8 cellular contexts compared by ENCODE assay signal in the genomic region with DNA sequence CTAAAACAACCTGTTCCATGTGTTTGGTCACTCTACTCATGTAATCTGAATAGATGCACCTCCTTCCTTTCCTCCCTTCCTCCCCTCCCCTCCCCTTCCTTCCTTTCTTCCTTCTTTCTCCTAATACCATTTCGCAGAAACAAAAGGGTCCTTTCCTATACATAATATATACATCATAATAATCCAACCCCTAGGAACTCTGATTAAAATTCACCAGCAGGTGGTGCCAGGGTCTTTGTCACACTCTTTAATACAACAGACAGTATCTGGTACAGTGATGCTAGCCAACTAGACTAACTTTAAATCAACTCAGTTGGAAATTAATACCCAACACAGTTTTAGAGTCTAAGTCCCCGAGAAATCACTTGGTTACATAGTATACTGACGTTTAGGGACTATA. TPM values are rescaled to one million over a fixed set of nuclear protein-coding genes. Genes with fewer than 3 reads are reported as not detected.
DNase-seq lines count a peak whose midpoint lies in the region; ATAC-seq and TF ChIP-seq lines count a peak whose summit lies in the region.

No MANE protein-coding gene starts in this region.

- H3K4me3 ChIP-seq in endodermal cell (ENCODE audit: low read length) = no peak overlapping the region

- ATAC-seq in CD4-positive, alpha-beta T cell (ENCODE audit: poor library complexity) = peak; percentile 75
- ATAC-seq in GM21786 (IDR thresholded peaks at IDR 0.05; ENCODE audit: unreplicated experiment) = peak; percentile 55
- ATAC-seq in naive thymus-derived CD8-positive, alpha-beta T cell = peak; percentile 80 to 93
- ATAC-seq in HG02588 (IDR thresholded peaks at IDR 0.05; ENCODE audit: unreplicated experiment) = no peak
- no peak for ATAC-seq in GM19035 (IDR thresholded peaks at IDR 0.05; ENCODE audit: unreplicated experiment)

- no peaks in the 10 kb centered on the region for H3K4me1 ChIP-seq in endodermal cell (ENCODE audit: control insufficient read depth, insufficient read depth, low read length)

- no peaks in the 10 kb centered on the region for H3K9me3 ChIP-seq in CD4-positive, alpha-beta T cell (ENCODE audit: control insufficient read depth, low read length)
- no peaks in the 10 kb centered on the region for H3K9me3 ChIP-seq in endodermal cell (ENCODE audit: control insufficient read depth, low read length)

- intact Hi-C loops in CD4-positive, alpha-beta T cell (cut with DNase I, micrococcal nuclease) = loop anchor here (1.0 to 10.0 kb wide), 5 partner anchors 40 to 433 kb away; a partner anchor contains a TSS

- no peak overlapping the region for H3K4me3 Mint-ChIP-seq in CD4-positive, alpha-beta T cell
- no peak overlapping the region for H3K4me3 Mint-ChIP-seq in endodermal cell
- H3K4me3 Mint-ChIP-seq in naive thymus-derived CD8-positive, alpha-beta T cell = no peak overlapping the region

- no peak overlapping the region for H3K9ac ChIP-seq in endodermal cell (ENCODE audit: extremely low read depth, low read length, poor library complexity, severe bottlenecking)

- CTCF ChIA-PET in CD4-positive, alpha-beta T cell (lab: Charles Lee) = interaction anchor here (0.7 to 5.2 kb wide), 9 partner anchors 10 to 219 kb away, joined by 3 to 30 read pairs (median 3); no protein-coding TSS in a partner anchor

- peaks cover 95% of the 10 kb centered on the region for H3K36me3 Mint-ChIP-seq in CD4-positive, alpha-beta T cell (ENCODE audit: low read depth)
- H3K36me3 Mint-ChIP-seq in endodermal cell (ENCODE audit: low read depth) = peaks cover 29% of the 10 kb centered on the region
- H3K36me3 Mint-ChIP-seq in naive thymus-derived CD8-positive, alpha-beta T cell = peaks cover 0 to 84% (median 18%) of the 10 kb centered on the region in 3 donors

- POLR2A ChIA-PET in CD4-positive, alpha-beta T cell (lab: Charles Lee) = interaction anchor here (1.5 to 3.5 kb wide), 3 partner anchors 35 to 235 kb away, joined by 4 to 17 read pairs (median 7); no protein-coding TSS in a partner anchor
- POLR2A ChIA-PET in naive thymus-derived CD8-positive, alpha-beta T cell (lab: Charles Lee) = interaction anchor here (0.9 to 1.0 kb wide), 2 partner anchors 36 to 219 kb away, joined by 3 to 4 read pairs; no protein-coding TSS in a partner anchor

- H3K27me3 Mint-ChIP-seq in CD4-positive, alpha-beta T cell = no peaks in the 10 kb centered on the region
- H3K27me3 Mint-ChIP-seq in endodermal cell (ENCODE audit: insufficient read depth) = no peaks in the 10 kb centered on the region
- H3K27me3 Mint-ChIP-seq in naive thymus-derived CD8-positive, alpha-beta T cell = no peaks in the 10 kb centered on the region

- no peaks in the 10 kb centered on the region for H3K27me3 ChIP-seq in CD4-positive, alpha-beta T cell (ENCODE audit: control insufficient read depth, insufficient read depth, low read length)
- H3K27me3 ChIP-seq in endodermal cell (ENCODE audit: control insufficient read depth, insufficient read depth, low read length, poor library complexity, severe bottlenecking) = no peaks in the 10 kb centered on the region

- H3K36me3 ChIP-seq in endodermal cell (ENCODE audit: control insufficient read depth, insufficient read depth, low read length) = peaks cover 62% of the 10 kb centered on the region

- 89% methylated on average over 2 of the region's 3 CpGs; no CpG with 5 or more reads in 1 of the 2 experiments for WGBS in endodermal cell (ENCODE audit: insufficient coverage in 1 of 2, insufficient read length in 1 of 2), 2 experiments

- peak overlapping the region; percentile 87 for H3K27ac Mint-ChIP-seq in CD4-positive, alpha-beta T cell
- no peak overlapping the region for H3K27ac Mint-ChIP-seq in endodermal cell
- H3K27ac Mint-ChIP-seq in naive thymus-derived CD8-positive, alpha-beta T cell = peak overlapping the region; percentile 22 to 91 (median 54)

- peak in 8 of 10 experiments; percentile 20 to 52 (median 31) for DNase-seq in CD4-positive, alpha-beta T cell
- peak; percentile 38 for DNase-seq in NCI-H2171 (lab: John Stamatoyannopoulos, UW)
- DNase-seq in activated CD4-positive, alpha-beta T cell treated with anti-CD3 and anti-CD28 coated beads for 1 hour = peak; percentile 24
- DNase-seq in endodermal cell = no peak
- peak in 9 of 10 donors; percentile 19 to 74 (median 57) for DNase-seq in naive thymus-derived CD8-positive, alpha-beta T cell

- no peaks in the 10 kb centered on the region for H3K9me3 Mint-ChIP-seq in CD4-positive, alpha-beta T cell
- H3K9me3 Mint-ChIP-seq in endodermal cell = no peaks in the 10 kb centered on the region
- no peaks in the 10 kb centered on the region for H3K9me3 Mint-ChIP-seq in naive thymus-derived CD8-positive, alpha-beta T cell

- no peak overlapping the region for H3K27ac ChIP-seq in CD4-positive, alpha-beta T cell (ENCODE audit: low read depth, low read length)
- no peak overlapping the region for H3K27ac ChIP-seq in endodermal cell (ENCODE audit: low read depth, low read length)

- peaks cover 46% of the 10 kb centered on the region for H3K4me1 Mint-ChIP-seq in CD4-positive, alpha-beta T cell (ENCODE audit: low read depth)
- no peaks in the 10 kb centered on the region for H3K4me1 Mint-ChIP-seq in endodermal cell
- H3K4me1 Mint-ChIP-seq in naive thymus-derived CD8-positive, alpha-beta T cell = peaks cover 6 to 24% (median 16%) of the 10 kb centered on the region in 4 donors

- peak; percentile 68 for TF ChIP-seq CTCF in CD4-positive, alpha-beta T cell (IDR thresholded peaks at IDR 0.05)
- TF ChIP-seq CTCF in endodermal cell (conservative IDR thresholded peaks at IDR 0.05) = peak; percentile 62

RNA-seq across cellular contexts. Expression of a gene that starts 41.8 kb away (rescaled TPM):
- total RNA-seq in CD4-positive, alpha-beta T cell = 100 to 1,000 TPM; 171 to 176 TPM
- total RNA-seq in endodermal cell = 10 to 100 TPM; 19.9 to 28.5 TPM
- polyA plus RNA-seq in endodermal cell (2013, experiment 1 of 2) = 26.7 TPM
- polyA plus RNA-seq in endodermal cell (2013, experiment 2 of 2) = 22.1 TPM
- total RNA-seq in naive thymus-derived CD8-positive, alpha-beta T cell = 10 to 100 TPM; 70.9 to 72.5 TPM
- 10 to 100 TPM; 19.1 to 26.5 (median 25.9) TPM for polyA plus RNA-seq in naive thymus-derived CD8-positive, alpha-beta T cell

Comparison
In these comparisons a context has a peak if more than half of its experiments do, and no peak if none do; other contexts are left out.
1. ATAC-seq: peak in CD4-positive, alpha-beta T cell (single experiment), GM21786 (single experiment) and naive thymus-derived CD8-positive, alpha-beta T cell (2 of 2); none in HG02588 (single experiment) and GM19035 (single experiment).